ENCODE assay signal across 1 cellular context in the genomic region with DNA sequence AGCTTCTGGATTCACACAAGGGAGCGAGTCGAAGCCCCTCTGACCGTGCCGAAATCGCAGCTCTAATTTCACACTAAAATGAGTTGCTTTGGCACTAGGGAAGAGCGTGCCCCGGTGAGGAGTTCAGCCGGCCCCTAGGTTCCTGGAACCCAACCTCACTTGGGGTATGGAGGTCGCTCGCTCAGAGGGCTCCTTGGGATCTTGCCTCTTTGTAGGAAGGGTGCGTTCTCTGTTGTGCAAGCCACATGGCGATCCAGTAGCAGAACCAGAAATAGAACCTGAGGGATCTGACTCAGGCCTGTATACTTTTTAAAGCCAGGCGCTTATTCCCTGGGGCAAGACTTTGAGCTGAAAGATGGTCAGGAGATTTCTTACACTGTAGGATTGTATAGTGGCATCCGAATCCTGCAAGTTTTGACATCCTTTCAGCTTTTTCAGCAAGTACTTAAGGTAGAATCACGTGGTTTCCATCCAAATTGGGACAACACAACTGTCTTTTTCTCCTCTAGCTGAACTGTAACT.
TF ChIP-seq lines count a peak whose summit lies in the region.

No MANE protein-coding gene starts in this region.

TF ChIP-seq in K562, 482 proteins besides CTCF, POLR2A, EP300 and RAD21:
- TF ChIP-seq, protein P1, sequence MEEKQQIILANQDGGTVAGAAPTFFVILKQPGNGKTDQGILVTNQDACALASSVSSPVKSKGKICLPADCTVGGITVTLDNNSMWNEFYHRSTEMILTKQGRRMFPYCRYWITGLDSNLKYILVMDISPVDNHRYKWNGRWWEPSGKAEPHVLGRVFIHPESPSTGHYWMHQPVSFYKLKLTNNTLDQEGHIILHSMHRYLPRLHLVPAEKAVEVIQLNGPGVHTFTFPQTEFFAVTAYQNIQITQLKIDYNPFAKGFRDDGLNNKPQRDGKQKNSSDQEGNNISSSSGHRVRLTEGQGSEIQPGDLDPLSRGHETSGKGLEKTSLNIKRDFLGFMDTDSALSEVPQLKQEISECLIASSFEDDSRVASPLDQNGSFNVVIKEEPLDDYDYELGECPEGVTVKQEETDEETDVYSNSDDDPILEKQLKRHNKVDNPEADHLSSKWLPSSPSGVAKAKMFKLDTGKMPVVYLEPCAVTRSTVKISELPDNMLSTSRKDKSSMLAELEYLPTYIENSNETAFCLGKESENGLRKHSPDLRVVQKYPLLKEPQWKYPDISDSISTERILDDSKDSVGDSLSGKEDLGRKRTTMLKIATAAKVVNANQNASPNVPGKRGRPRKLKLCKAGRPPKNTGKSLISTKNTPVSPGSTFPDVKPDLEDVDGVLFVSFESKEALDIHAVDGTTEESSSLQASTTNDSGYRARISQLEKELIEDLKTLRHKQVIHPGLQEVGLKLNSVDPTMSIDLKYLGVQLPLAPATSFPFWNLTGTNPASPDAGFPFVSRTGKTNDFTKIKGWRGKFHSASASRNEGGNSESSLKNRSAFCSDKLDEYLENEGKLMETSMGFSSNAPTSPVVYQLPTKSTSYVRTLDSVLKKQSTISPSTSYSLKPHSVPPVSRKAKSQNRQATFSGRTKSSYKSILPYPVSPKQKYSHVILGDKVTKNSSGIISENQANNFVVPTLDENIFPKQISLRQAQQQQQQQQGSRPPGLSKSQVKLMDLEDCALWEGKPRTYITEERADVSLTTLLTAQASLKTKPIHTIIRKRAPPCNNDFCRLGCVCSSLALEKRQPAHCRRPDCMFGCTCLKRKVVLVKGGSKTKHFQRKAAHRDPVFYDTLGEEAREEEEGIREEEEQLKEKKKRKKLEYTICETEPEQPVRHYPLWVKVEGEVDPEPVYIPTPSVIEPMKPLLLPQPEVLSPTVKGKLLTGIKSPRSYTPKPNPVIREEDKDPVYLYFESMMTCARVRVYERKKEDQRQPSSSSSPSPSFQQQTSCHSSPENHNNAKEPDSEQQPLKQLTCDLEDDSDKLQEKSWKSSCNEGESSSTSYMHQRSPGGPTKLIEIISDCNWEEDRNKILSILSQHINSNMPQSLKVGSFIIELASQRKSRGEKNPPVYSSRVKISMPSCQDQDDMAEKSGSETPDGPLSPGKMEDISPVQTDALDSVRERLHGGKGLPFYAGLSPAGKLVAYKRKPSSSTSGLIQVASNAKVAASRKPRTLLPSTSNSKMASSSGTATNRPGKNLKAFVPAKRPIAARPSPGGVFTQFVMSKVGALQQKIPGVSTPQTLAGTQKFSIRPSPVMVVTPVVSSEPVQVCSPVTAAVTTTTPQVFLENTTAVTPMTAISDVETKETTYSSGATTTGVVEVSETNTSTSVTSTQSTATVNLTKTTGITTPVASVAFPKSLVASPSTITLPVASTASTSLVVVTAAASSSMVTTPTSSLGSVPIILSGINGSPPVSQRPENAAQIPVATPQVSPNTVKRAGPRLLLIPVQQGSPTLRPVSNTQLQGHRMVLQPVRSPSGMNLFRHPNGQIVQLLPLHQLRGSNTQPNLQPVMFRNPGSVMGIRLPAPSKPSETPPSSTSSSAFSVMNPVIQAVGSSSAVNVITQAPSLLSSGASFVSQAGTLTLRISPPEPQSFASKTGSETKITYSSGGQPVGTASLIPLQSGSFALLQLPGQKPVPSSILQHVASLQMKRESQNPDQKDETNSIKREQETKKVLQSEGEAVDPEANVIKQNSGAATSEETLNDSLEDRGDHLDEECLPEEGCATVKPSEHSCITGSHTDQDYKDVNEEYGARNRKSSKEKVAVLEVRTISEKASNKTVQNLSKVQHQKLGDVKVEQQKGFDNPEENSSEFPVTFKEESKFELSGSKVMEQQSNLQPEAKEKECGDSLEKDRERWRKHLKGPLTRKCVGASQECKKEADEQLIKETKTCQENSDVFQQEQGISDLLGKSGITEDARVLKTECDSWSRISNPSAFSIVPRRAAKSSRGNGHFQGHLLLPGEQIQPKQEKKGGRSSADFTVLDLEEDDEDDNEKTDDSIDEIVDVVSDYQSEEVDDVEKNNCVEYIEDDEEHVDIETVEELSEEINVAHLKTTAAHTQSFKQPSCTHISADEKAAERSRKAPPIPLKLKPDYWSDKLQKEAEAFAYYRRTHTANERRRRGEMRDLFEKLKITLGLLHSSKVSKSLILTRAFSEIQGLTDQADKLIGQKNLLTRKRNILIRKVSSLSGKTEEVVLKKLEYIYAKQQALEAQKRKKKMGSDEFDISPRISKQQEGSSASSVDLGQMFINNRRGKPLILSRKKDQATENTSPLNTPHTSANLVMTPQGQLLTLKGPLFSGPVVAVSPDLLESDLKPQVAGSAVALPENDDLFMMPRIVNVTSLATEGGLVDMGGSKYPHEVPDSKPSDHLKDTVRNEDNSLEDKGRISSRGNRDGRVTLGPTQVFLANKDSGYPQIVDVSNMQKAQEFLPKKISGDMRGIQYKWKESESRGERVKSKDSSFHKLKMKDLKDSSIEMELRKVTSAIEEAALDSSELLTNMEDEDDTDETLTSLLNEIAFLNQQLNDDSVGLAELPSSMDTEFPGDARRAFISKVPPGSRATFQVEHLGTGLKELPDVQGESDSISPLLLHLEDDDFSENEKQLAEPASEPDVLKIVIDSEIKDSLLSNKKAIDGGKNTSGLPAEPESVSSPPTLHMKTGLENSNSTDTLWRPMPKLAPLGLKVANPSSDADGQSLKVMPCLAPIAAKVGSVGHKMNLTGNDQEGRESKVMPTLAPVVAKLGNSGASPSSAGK (IDR thresholded peaks at IDR 0.05): peak; percentile 46; the same call in 1 of the 2 replicates
- TF ChIP-seq, protein P2, sequence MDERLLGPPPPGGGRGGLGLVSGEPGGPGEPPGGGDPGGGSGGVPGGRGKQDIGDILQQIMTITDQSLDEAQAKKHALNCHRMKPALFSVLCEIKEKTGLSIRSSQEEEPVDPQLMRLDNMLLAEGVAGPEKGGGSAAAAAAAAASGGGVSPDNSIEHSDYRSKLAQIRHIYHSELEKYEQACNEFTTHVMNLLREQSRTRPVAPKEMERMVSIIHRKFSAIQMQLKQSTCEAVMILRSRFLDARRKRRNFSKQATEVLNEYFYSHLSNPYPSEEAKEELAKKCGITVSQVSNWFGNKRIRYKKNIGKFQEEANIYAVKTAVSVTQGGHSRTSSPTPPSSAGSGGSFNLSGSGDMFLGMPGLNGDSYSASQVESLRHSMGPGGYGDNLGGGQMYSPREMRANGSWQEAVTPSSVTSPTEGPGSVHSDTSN (CRISPR knock-in tag; IDR thresholded peaks at IDR 0.05; ENCODE audit: low read depth): no peak
- TF ChIP-seq, protein P2 (tag; conservative IDR thresholded peaks at IDR 0.05; ENCODE audit: low read depth): no peak
